In the genomic region with DNA sequence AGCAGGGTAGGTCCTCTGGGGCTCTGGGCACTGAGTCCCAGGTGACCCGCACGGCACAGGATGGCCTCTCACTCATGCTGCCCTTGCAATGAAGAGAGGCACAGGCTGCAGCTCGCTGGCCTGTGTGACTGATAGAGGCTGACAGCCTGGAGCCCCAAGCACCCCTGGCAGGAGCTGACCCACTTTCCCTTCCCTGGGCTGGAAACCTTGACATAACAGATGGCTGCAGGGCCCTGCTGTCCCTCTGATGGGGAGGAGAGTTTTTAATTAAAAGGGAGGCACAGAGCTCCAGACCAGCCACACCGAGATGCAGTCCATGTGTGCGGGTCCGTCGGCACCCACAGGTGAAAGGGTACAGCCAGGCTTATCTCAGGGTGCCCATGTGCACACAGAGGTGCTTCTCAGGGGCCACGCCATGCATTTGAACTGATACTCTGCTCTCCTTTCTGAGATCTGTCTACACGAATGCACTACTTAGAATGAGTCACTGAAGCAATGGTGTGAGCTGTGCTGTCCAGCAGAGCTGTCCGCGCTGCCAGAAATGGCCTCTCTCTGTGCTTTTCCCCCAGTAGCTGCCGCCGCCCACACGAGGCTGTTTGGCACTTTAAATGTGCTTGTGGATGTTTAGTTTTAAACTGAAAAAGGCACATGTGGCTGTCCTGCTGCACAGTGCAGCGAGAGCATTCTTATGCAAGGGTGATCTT, we compare ENCODE assay signal across 12 cellular contexts.
DNase-seq lines count a peak whose midpoint lies in the region; ATAC-seq, FAIRE-seq and TF ChIP-seq lines count a peak whose summit lies in the region.
"Had no signal": no experiment of that assay in that cellular context is flagged by ENCODE, and none has a peak within 500 bp of the region (broad histone marks: within the 10 kb centered on the region; RNA-seq: fewer than 3 reads in every experiment).

No MANE protein-coding gene starts in this region.

- peaks cover 2 to 3% of the 10 kb centered on the region in 2 experiments for H4K20me1 ChIP-seq in H1 (replicated peaks in 1 of 2; ENCODE audit: control insufficient read depth in 1 of 2, insufficient read depth in 2 of 2, low read length in 2 of 2)

- no peaks in the 10 kb centered on the region for H3K79me1 ChIP-seq in H1 (ENCODE audit: low read depth, low read length)

- no peak overlapping the region for H3K14ac ChIP-seq in H1 (ENCODE audit: insufficient read length)

- H3K4ac ChIP-seq in H1 (replicated peaks; ENCODE audit: insufficient read length, low read depth, low read length), result no peak overlapping the region

- POLR2A ChIA-PET in AG04450 (lab: Yijun Ruan, JAX), result no interaction called here
- POLR2A ChIA-PET in H1 (lab: Charles Lee; ENCODE audit: partially characterized antibody), result no interaction called here

- no peak overlapping the region for H2AFZ ChIP-seq in H1 (ENCODE audit: low read length)

- no peak overlapping the region for H2BK20ac ChIP-seq in H1 (ENCODE audit: low read length)

- CTCF ChIA-PET in AG04450 (lab: Charles Lee), result no interaction called here
- CTCF ChIA-PET in H1 (lab: Charles Lee; ENCODE audit: partially characterized antibody), result interaction anchor here (0.9 to 1.2 kb wide), 3 partner anchors 14 to 332 kb away, joined by 3 read pairs; no protein-coding TSS in a partner anchor

- no peak overlapping the region for H3K4me3 ChIP-seq in AG04450 (ENCODE audit: low read depth, low read length)
- no peak overlapping the region for H3K4me3 ChIP-seq in MG63
- H3K4me3 ChIP-seq in H1 (ENCODE audit: extremely low read depth in 1 of 4, insufficient read depth in 2 of 4, low read depth in 3 of 4, low read length in 4 of 4), result no peak overlapping the region
- no peak overlapping the region for H3K4me3 ChIP-seq in mucosa of descending colon

- FAIRE-seq in H1 (lab: Jason Lieb, UNC) (no peak), urothelium cell line (lab: Jason Lieb, UNC) (no peak)

- H4K5ac ChIP-seq in H1 (ENCODE audit: insufficient read length, low read depth, low read length), result no peak overlapping the region

- H3K56ac ChIP-seq in H1 (replicated peaks; ENCODE audit: insufficient read length, low read depth, low read length), result no peak overlapping the region

- H3K27me3 Mint-ChIP-seq in endothelial cell (ENCODE audit: unreplicated experiment), result peaks cover 6% of the 10 kb centered on the region

- H2BK5ac ChIP-seq in H1 (ENCODE audit: low read depth, low read length), result no peak overlapping the region

- H3K79me2 ChIP-seq in H1 (ENCODE audit: control insufficient read depth in 1 of 2, insufficient read depth in 2 of 2, low read length in 2 of 2), result no peaks in the 10 kb centered on the region

- H3K9me3 ChIP-seq in AG04450 (ENCODE audit: control insufficient read depth, insufficient read depth, low read length) (peaks cover 5% of the 10 kb centered on the region; the same call in 1 of the 2 replicates), MG63 (no peaks in the 10 kb centered on the region), H1 (ENCODE audit: insufficient read depth in 2 of 2, low read depth in 1 of 2, low read length in 1 of 2) (no peaks in the 10 kb centered on the region), mucosa of descending colon (no peaks in the 10 kb centered on the region)

- intact Hi-C loops in mucosa of descending colon (cut with DNase I, micrococcal nuclease), result no loop called here

- ATAC-seq in mucosa of descending colon, result peak; percentile 28
- ATAC-seq: activated CD8-positive, alpha-beta memory T cell treated with anti-CD3 and anti-CD28 coated beads, Interleukin-2, amount 10 ng/mL, durations not matched to agents 7 days and 5 days had no signal

- H3K27ac ChIP-seq in AG04450 (ENCODE audit: low read depth, low read length) (peak overlapping the region; percentile 11), H1 (ENCODE audit: low read depth, low read length) (no peak overlapping the region)

- 86% methylated on average over 15 of the region's 15 CpGs; no CpG with 5 or more reads in 1 of the 2 experiments for WGBS in H1 (ENCODE audit: extremely low coverage in 1 of 2, insufficient coverage in 1 of 2, insufficient read length in 1 of 2, insufficient replicate concordance in 2 of 2, low coverage in 1 of 2, low lambda C conversion rate in 2 of 2, missing lambda C conversion rate in 1 of 2), 2 experiments

- H3K36me3 Mint-ChIP-seq in endothelial cell (ENCODE audit: low read depth, unreplicated experiment), result no peaks in the 10 kb centered on the region
- H3K36me3 Mint-ChIP-seq: activated CD8-positive, alpha-beta memory T cell treated with anti-CD3 and anti-CD28 coated beads, Interleukin-2, amount 10 ng/mL, durations not matched to agents 7 days and 5 days had no signal

- no peak overlapping the region for H2AK5ac ChIP-seq in H1 (ENCODE audit: low read depth, low read length)

- no peak for TF ChIP-seq RAD21 in H1 (IDR thresholded peaks at IDR 0.05 in 1 of 2, conservative IDR thresholded peaks at IDR 0.05 in 1 of 2; ENCODE audit: low read depth in 2 of 2, low read length in 2 of 2)

- no peaks in the 10 kb centered on the region for H3K23me2 ChIP-seq in H1 (ENCODE audit: low read depth, low read length)

- H3K9ac ChIP-seq in H1 (replicated peaks in 1 of 4; ENCODE audit: extremely low read depth in 1 of 4, low read depth in 3 of 4, low read length in 3 of 4), result no peak overlapping the region

- H3K4me1 ChIP-seq in H1 (replicated peaks in 1 of 4; ENCODE audit: control insufficient read depth in 3 of 4, insufficient read depth in 4 of 4, low read length in 3 of 4) (no peaks in the 10 kb centered on the region), mucosa of descending colon (ENCODE audit: low read depth) (peaks cover 4% of the 10 kb centered on the region)

- H3K27ac Mint-ChIP-seq in endothelial cell (ENCODE audit: unreplicated experiment), result no peak overlapping the region
- H3K27ac Mint-ChIP-seq: activated CD8-positive, alpha-beta memory T cell treated with anti-CD3 and anti-CD28 coated beads, Interleukin-2, amount 10 ng/mL, durations not matched to agents 7 days and 5 days; T-helper 2 cell treated with Interferon-gamma antibody and Interleukin-4, amounts not matched to agents 5 μg/mL and 100 μg/mL, for 36 hours had no signal

- TF ChIP-seq CTCF in AG04450 (IDR thresholded peaks at IDR 0.05; ENCODE audit: low read depth, low read length) (no peak), H1 (IDR thresholded peaks at IDR 0.05; ENCODE audit: control extremely low read depth in 1 of 3, insufficient read depth in 1 of 3, low read depth in 1 of 3, low read length in 3 of 3) (no peak), mucosa of descending colon (IDR thresholded peaks at IDR 0.05) (no peak), endothelial cell (IDR thresholded peaks at IDR 0.05; ENCODE audit: unreplicated experiment) (no peak)

- no peak overlapping the region for H3K23ac ChIP-seq in H1 (ENCODE audit: insufficient read length)

- no peak for TF ChIP-seq POLR2A in H1 (IDR thresholded peaks at IDR 0.05; ENCODE audit: control extremely low read depth in 1 of 2, low read depth in 2 of 2, low read length in 2 of 2)

- H3K9me3 Mint-ChIP-seq in endothelial cell (ENCODE audit: unreplicated experiment), result no peaks in the 10 kb centered on the region
- H3K9me3 Mint-ChIP-seq: H9; T-helper 2 cell treated with Interferon-gamma antibody and Interleukin-4, amounts not matched to agents 5 μg/mL and 100 μg/mL, for 36 hours had no signal

- H2BK12ac ChIP-seq in H1 (ENCODE audit: low read depth, low read length), result no peak overlapping the region

- H4K91ac ChIP-seq in H1 (replicated peaks; ENCODE audit: insufficient read length, low read length), result no peak overlapping the region

- no peak overlapping the region for H2BK15ac ChIP-seq in H1 (ENCODE audit: low read length)

- no peak overlapping the region for H3K4me2 ChIP-seq in H1 (ENCODE audit: insufficient read depth in 1 of 2, low read depth in 2 of 2, low read length in 2 of 2)

- TF ChIP-seq EP300 in H1 (IDR thresholded peaks at IDR 0.05; ENCODE audit: borderline replicate concordance in 1 of 2, low read depth in 2 of 2, low read length in 2 of 2), result no peak

- H4K8ac ChIP-seq in H1 (ENCODE audit: extremely low read depth, insufficient read depth, low read length), result peak overlapping the region; percentile 85; the same call in 1 of the 2 replicates

- no peak overlapping the region for H2BK120ac ChIP-seq in H1 (replicated peaks; ENCODE audit: low read depth, low read length)

- H3K36me3 ChIP-seq in MG63 (no peaks in the 10 kb centered on the region), H1 (ENCODE audit: control insufficient read depth in 2 of 4, insufficient read depth in 4 of 4, low read length in 3 of 4) (no peaks in the 10 kb centered on the region), mucosa of descending colon (ENCODE audit: low read depth) (no peaks in the 10 kb centered on the region)

- H3K4me3 Mint-ChIP-seq in endothelial cell (ENCODE audit: unreplicated experiment), result no peak overlapping the region
- H3K4me3 Mint-ChIP-seq: activated CD8-positive, alpha-beta memory T cell treated with anti-CD3 and anti-CD28 coated beads, Interleukin-2, amount 10 ng/mL, durations not matched to agents 7 days and 5 days; H9; T-helper 2 cell treated with Interferon-gamma antibody and Interleukin-4, amounts not matched to agents 5 μg/mL and 100 μg/mL, for 36 hours had no signal

- H3K27me3 ChIP-seq in AG04450 (ENCODE audit: control insufficient read depth, insufficient read depth, low read length) (peaks cover 16% of the 10 kb centered on the region), MG63 (peaks cover 3% of the 10 kb centered on the region; the same call in 1 of the 2 replicates), H1 (replicated peaks in 1 of 4; ENCODE audit: control insufficient read depth in 3 of 4, extremely low read depth in 1 of 4, insufficient read depth in 3 of 4, low read length in 3 of 4) (no peaks in the 10 kb centered on the region)

- DNase-seq in AG04450 (ENCODE audit: low read depth, low spot score), result peak; percentile 46
- DNase-seq in MG63, result peak; percentile 70
- DNase-seq in H1 (ENCODE audit: low read depth in 1 of 2, low spot score in 2 of 2), result no peak
- peak; percentile 29 to 58 (median 38) for DNase-seq in mucosa of descending colon
- DNase-seq in central memory CD4-positive, alpha-beta T cell, result no peak
- no peak for DNase-seq in urothelium cell line (ENCODE audit: low spot score)
- no peak for DNase-seq in NCI-H1105 (lab: John Stamatoyannopoulos, UW)
- DNase-seq in endothelial cell (ENCODE audit: low spot score), result no peak
- DNase-seq: activated CD8-positive, alpha-beta memory T cell treated with anti-CD3 and anti-CD28 coated beads, Interleukin-2, amount 10 ng/mL, durations not matched to agents 7 days and 5 days; H9; stimulated activated CD4-positive, alpha-beta T cell treated with anti-CD3 and anti-CD28 coated beads, Interleukin-2, amount 100 ng/mL, for 48 hours had no signal

- peaks cover 3% of the 10 kb centered on the region for H3K4me1 Mint-ChIP-seq in endothelial cell (ENCODE audit: unreplicated experiment)

- H3K18ac ChIP-seq in H1 (ENCODE audit: extremely low read depth, low read length), result no peak overlapping the region

TF ChIP-seq in H1, 55 proteins besides CTCF, POLR2A, EP300 and RAD21 (continues in another document):
- TF ChIP-seq POU5F1 (IDR thresholded peaks at IDR 0.05; ENCODE audit: low read depth, low read length) (no peak), SIN3A (conservative IDR thresholded peaks at IDR 0.05 in 1 of 2, IDR thresholded peaks at IDR 0.05 in 1 of 2; ENCODE audit: low read depth in 1 of 2, low read length in 2 of 2) (no peak)

Comparison
In these comparisons a context has a peak if more than half of its experiments do, and no peak if none do; other contexts are left out.
1. DNase-seq: peak in AG04450 (single experiment), MG63 (single experiment) and mucosa of descending colon (3 of 3); none in H1 (0 of 2), central memory CD4-positive, alpha-beta T cell (single experiment), urothelium cell line (single experiment), NCI-H1105 (single experiment) and endothelial cell (single experiment).